ENCODE assay signal across 1 cellular context in the genomic region with DNA sequence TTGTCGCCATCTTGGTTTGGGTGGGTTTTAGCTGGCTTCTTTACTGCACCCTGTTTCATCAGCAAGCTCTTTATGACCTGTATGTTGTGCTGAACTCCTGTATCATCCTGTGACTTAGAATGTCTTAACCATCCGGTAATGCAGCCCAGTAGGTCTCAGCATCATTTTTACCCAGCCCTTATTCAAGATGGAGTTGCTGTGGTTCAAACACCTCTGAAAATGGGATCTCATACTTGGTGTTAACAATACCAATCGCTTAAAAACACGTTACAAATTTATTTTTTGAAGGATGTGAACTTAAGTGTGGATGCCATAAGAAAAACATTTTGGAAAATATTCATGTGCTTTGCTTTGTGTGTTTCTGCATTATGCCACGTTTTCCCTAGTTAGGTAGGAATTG.
TF ChIP-seq lines count a peak whose summit lies in the region.

No MANE protein-coding gene starts in this region.

TF ChIP-seq in K562, 482 proteins besides CTCF, POLR2A, EP300 and RAD21 (continued from another document):
- TF ChIP-seq, protein P1, sequence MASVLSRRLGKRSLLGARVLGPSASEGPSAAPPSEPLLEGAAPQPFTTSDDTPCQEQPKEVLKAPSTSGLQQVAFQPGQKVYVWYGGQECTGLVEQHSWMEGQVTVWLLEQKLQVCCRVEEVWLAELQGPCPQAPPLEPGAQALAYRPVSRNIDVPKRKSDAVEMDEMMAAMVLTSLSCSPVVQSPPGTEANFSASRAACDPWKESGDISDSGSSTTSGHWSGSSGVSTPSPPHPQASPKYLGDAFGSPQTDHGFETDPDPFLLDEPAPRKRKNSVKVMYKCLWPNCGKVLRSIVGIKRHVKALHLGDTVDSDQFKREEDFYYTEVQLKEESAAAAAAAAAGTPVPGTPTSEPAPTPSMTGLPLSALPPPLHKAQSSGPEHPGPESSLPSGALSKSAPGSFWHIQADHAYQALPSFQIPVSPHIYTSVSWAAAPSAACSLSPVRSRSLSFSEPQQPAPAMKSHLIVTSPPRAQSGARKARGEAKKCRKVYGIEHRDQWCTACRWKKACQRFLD (CRISPR knock-in tag; IDR thresholded peaks at IDR 0.05), result peak; percentile 82
- TF ChIP-seq ZNF644 (tag; IDR thresholded peaks at IDR 0.05; ENCODE audit: low read depth), result 0 out of 2 replicates have a peak, but pooled peaks have one; percentile 34
- peak; percentile 81 for TF ChIP-seq DDX20 (tag; IDR thresholded peaks at IDR 0.05; ENCODE audit: low read depth)
